ENCODE assay signal across 1 cellular context in the genomic region with DNA sequence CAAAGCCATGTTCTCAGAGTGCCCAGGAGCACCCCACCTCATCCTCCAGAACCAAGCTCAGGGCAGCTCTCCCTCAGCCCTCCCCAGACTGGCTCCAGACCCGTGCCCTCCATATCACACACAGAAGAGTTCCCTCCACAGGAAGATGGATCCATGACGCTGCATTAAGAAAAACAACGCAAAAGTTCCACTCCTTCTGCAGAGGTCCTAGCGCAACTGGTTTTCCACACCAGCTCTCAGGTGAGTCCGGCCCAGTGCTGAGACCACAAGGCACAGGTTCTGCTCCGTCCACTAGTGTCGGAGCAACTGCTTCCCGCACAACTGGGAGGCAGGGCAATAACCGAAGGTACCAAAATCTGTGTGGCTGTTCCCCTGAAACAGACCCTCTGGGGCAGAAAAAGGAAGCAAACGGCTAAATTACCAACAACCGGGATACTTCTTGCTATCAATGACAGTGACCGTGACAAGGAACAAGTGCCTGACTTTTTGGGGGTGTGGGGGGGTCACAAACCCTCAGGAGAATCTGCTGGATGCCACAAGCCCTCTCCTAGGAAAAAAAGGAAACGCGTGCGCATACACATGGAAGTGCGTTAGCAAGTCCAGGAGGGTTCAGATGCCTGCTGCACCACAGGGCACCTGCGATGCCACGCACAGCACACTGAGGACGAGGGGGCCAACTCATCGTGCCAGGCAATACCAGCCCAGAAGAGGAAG.
TF ChIP-seq lines count a peak whose summit lies in the region.

No MANE protein-coding gene starts in this region.

TF ChIP-seq in H1, 55 proteins besides CTCF, POLR2A, EP300 and RAD21:
- TF ChIP-seq CBX5 (IDR thresholded peaks at IDR 0.05; ENCODE audit: low read depth, low read length) (no peak), CHD2 (IDR thresholded peaks at IDR 0.05; ENCODE audit: low read length) (no peak), TBP (IDR thresholded peaks at IDR 0.05; ENCODE audit: low read depth, low read length) (no peak)
- TF ChIP-seq, protein P1, sequence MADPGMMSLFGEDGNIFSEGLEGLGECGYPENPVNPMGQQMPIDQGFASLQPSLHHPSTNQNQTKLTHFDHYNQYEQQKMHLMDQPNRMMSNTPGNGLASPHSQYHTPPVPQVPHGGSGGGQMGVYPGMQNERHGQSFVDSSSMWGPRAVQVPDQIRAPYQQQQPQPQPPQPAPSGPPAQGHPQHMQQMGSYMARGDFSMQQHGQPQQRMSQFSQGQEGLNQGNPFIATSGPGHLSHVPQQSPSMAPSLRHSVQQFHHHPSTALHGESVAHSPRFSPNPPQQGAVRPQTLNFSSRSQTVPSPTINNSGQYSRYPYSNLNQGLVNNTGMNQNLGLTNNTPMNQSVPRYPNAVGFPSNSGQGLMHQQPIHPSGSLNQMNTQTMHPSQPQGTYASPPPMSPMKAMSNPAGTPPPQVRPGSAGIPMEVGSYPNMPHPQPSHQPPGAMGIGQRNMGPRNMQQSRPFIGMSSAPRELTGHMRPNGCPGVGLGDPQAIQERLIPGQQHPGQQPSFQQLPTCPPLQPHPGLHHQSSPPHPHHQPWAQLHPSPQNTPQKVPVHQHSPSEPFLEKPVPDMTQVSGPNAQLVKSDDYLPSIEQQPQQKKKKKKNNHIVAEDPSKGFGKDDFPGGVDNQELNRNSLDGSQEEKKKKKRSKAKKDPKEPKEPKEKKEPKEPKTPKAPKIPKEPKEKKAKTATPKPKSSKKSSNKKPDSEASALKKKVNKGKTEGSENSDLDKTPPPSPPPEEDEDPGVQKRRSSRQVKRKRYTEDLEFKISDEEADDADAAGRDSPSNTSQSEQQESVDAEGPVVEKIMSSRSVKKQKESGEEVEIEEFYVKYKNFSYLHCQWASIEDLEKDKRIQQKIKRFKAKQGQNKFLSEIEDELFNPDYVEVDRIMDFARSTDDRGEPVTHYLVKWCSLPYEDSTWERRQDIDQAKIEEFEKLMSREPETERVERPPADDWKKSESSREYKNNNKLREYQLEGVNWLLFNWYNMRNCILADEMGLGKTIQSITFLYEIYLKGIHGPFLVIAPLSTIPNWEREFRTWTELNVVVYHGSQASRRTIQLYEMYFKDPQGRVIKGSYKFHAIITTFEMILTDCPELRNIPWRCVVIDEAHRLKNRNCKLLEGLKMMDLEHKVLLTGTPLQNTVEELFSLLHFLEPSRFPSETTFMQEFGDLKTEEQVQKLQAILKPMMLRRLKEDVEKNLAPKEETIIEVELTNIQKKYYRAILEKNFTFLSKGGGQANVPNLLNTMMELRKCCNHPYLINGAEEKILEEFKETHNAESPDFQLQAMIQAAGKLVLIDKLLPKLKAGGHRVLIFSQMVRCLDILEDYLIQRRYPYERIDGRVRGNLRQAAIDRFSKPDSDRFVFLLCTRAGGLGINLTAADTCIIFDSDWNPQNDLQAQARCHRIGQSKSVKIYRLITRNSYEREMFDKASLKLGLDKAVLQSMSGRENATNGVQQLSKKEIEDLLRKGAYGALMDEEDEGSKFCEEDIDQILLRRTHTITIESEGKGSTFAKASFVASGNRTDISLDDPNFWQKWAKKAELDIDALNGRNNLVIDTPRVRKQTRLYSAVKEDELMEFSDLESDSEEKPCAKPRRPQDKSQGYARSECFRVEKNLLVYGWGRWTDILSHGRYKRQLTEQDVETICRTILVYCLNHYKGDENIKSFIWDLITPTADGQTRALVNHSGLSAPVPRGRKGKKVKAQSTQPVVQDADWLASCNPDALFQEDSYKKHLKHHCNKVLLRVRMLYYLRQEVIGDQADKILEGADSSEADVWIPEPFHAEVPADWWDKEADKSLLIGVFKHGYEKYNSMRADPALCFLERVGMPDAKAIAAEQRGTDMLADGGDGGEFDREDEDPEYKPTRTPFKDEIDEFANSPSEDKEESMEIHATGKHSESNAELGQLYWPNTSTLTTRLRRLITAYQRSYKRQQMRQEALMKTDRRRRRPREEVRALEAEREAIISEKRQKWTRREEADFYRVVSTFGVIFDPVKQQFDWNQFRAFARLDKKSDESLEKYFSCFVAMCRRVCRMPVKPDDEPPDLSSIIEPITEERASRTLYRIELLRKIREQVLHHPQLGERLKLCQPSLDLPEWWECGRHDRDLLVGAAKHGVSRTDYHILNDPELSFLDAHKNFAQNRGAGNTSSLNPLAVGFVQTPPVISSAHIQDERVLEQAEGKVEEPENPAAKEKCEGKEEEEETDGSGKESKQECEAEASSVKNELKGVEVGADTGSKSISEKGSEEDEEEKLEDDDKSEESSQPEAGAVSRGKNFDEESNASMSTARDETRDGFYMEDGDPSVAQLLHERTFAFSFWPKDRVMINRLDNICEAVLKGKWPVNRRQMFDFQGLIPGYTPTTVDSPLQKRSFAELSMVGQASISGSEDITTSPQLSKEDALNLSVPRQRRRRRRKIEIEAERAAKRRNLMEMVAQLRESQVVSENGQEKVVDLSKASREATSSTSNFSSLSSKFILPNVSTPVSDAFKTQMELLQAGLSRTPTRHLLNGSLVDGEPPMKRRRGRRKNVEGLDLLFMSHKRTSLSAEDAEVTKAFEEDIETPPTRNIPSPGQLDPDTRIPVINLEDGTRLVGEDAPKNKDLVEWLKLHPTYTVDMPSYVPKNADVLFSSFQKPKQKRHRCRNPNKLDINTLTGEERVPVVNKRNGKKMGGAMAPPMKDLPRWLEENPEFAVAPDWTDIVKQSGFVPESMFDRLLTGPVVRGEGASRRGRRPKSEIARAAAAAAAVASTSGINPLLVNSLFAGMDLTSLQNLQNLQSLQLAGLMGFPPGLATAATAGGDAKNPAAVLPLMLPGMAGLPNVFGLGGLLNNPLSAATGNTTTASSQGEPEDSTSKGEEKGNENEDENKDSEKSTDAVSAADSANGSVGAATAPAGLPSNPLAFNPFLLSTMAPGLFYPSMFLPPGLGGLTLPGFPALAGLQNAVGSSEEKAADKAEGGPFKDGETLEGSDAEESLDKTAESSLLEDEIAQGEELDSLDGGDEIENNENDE (IDR thresholded peaks at IDR 0.05; ENCODE audit: insufficient replicate concordance, low read length): no peak
